19 cellular contexts compared by ENCODE assay signal in the genomic region with DNA sequence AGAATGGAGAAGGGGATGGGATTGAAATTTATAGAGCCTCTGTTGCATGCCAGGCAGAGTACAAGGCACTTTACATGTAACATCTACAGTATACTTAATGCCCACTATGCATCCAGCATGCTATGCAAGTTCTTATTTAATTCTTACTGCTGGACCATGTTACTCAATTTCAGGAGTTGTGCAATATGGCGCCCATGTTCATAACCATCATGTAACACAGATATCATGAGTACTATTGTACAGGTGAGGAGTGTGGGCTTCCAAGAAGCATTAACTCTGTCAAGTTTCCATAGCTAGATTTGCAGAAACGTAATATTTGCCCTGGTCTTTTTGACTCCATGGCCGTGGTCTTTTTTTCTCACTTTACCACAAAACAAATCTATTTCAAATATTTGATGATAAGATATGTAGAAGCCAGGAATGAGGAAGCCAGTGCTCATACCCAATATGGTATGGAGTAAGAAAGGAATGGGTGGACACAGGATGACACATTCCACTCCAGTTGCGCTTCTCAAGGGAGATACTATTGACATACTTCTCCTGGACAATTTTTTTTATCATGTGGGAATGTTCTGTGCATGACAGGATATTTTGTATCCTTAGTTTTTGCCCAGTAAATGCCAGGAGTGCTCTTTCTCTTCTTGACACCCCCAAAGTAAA.
DNase-seq lines count a peak whose midpoint lies in the region; TF ChIP-seq lines count a peak whose summit lies in the region.
"Had no signal": no experiment of that assay in that cellular context is flagged by ENCODE, and none has a peak within 500 bp of the region (broad histone marks: within the 10 kb centered on the region; RNA-seq: fewer than 3 reads in every experiment).

No MANE protein-coding gene starts in this region.

- BruUV-seq in MCF 10A (replicated peaks; lab: Mats Ljungman, UMichigan) (no TSS peak), mammary epithelial cell (replicated peaks; lab: Mats Ljungman, UMichigan) (no TSS peak)

- H3K9me3 ChIP-seq in mammary epithelial cell (replicated peaks; ENCODE audit: insufficient read depth, low read length), result no peaks in the 10 kb centered on the region
- no peaks in the 10 kb centered on the region; the same call in 1 of the 2 replicates for H3K9me3 ChIP-seq in SJSA1 (replicated peaks)
- H3K9me3 ChIP-seq in fibroblast of lung (ENCODE audit: control insufficient read depth, insufficient read depth, low read depth, low read length), result no peaks in the 10 kb centered on the region
- no peaks in the 10 kb centered on the region for H3K9me3 ChIP-seq in osteoblast (ENCODE audit: low read depth, low read length)
- H3K9me3 ChIP-seq: transverse colon had no signal

- intact Hi-C loops in MCF 10A (cut with micrococcal nuclease) (no loop called here), mammary epithelial cell (cut with micrococcal nuclease) (no loop called here)

- CTCF ChIA-PET in MCF 10A (lab: Yijun Ruan, JAX) (no interaction called here), mammary epithelial cell (lab: Charles Lee; ENCODE audit: low non-redundant PET) (no interaction called here)

- H3K36me3 Mint-ChIP-seq in MCF 10A (ENCODE audit: insufficient read depth, unreplicated experiment), result no peaks in the 10 kb centered on the region
- no peaks in the 10 kb centered on the region for H3K36me3 Mint-ChIP-seq in type B pancreatic cell
- H3K36me3 Mint-ChIP-seq in progenitor cell of endocrine pancreas (ENCODE audit: insufficient read depth), result peaks cover 11% of the 10 kb centered on the region
- H3K36me3 Mint-ChIP-seq: CD4-positive, CD25-positive, alpha-beta regulatory T cell; memory B cell; stimulated activated naive B cell treated with anti-CD40 and anti-IgM and Interleukin-4, amounts not matched to agents 10 μg/mL and 1 μg/mL and 100 μg/mL, for 72 hours had no signal

- H3K9ac ChIP-seq in mammary epithelial cell (ENCODE audit: insufficient read depth, low read length), result no peak overlapping the region
- no peak overlapping the region for H3K9ac ChIP-seq in fibroblast of lung (ENCODE audit: insufficient read depth, low read length)

- no peaks in the 10 kb centered on the region for H4K20me1 ChIP-seq in mammary epithelial cell (ENCODE audit: insufficient read depth, low read length)
- H4K20me1 ChIP-seq in fibroblast of lung (ENCODE audit: control insufficient read depth, extremely low read depth, insufficient read depth, low read length), result no peaks in the 10 kb centered on the region
- H4K20me1 ChIP-seq in osteoblast (ENCODE audit: insufficient read depth, low read length), result no peaks in the 10 kb centered on the region

- H2AFZ ChIP-seq in mammary epithelial cell (ENCODE audit: low read depth, low read length), result no peak overlapping the region
- H2AFZ ChIP-seq in fibroblast of lung (ENCODE audit: low read length), result no peak overlapping the region
- no peak overlapping the region for H2AFZ ChIP-seq in osteoblast (ENCODE audit: low read length)

- H3K79me2 ChIP-seq in mammary epithelial cell (ENCODE audit: insufficient read depth, low read length), result no peaks in the 10 kb centered on the region
- no peaks in the 10 kb centered on the region for H3K79me2 ChIP-seq in fibroblast of lung (ENCODE audit: control insufficient read depth, insufficient read depth, low read length)
- H3K79me2 ChIP-seq in osteoblast (ENCODE audit: insufficient read depth, low read length), result no peaks in the 10 kb centered on the region

- H3K4me2 ChIP-seq in mammary epithelial cell (ENCODE audit: insufficient read depth, low read depth, low read length) (no peak overlapping the region), fibroblast of lung (ENCODE audit: extremely low read depth, insufficient read depth, low read length) (no peak overlapping the region), osteoblast (ENCODE audit: insufficient read depth, low read length) (peak overlapping the region; percentile 46)

- H3K27me3 Mint-ChIP-seq in MCF 10A (ENCODE audit: insufficient read depth, unreplicated experiment) (no peaks in the 10 kb centered on the region), type B pancreatic cell (peaks cover 3% of the 10 kb centered on the region), progenitor cell of endocrine pancreas (no peaks in the 10 kb centered on the region)

- peak; percentile 1 for DNase-seq in MCF 10A (ENCODE audit: unreplicated experiment)
- DNase-seq in mammary epithelial cell, result no peak
- peak; percentile 71 for DNase-seq in SJSA1 (ENCODE audit: low read depth in 1 of 2, low spot score in 2 of 2)
- DNase-seq in fibroblast of lung (ENCODE audit: low read depth in 2 of 2), result peak; percentile 20 to 92
- DNase-seq in osteoblast (ENCODE audit: insufficient read length, low spot score, missing footprints), result no peak
- no peak for DNase-seq in cerebellum (ENCODE audit: low spot score)
- no peak for DNase-seq in type B pancreatic cell (ENCODE audit: extremely low spot score, unreplicated experiment)
- no peak for DNase-seq in progenitor cell of endocrine pancreas (ENCODE audit: low spot score, unreplicated experiment)
- DNase-seq: activated effector memory CD4-positive, alpha-beta T cell treated with anti-CD3 and anti-CD28 coated beads, Interleukin-2, amount 50 U/mL, for 16 hours; CD4-positive, CD25-positive, alpha-beta regulatory T cell; effector CD8-positive, alpha-beta T cell; H9; occipital lobe; stimulated activated naive B cell treated with anti-CD40 and anti-IgM and Interleukin-4, amounts not matched to agents 10 μg/mL and 1 μg/mL and 100 μg/mL, for 72 hours had no signal

- H3K9me3 Mint-ChIP-seq in MCF 10A (ENCODE audit: unreplicated experiment) (no peaks in the 10 kb centered on the region), type B pancreatic cell (peaks cover 7% of the 10 kb centered on the region), progenitor cell of endocrine pancreas (ENCODE audit: low read depth) (peaks cover 7% of the 10 kb centered on the region)
- H3K9me3 Mint-ChIP-seq: stimulated activated naive B cell treated with anti-CD40 and anti-IgM and Interleukin-4, amounts not matched to agents 10 μg/mL and 1 μg/mL and 100 μg/mL, for 72 hours had no signal

- H3K27me3 ChIP-seq in mammary epithelial cell (ENCODE audit: insufficient read depth, low read length) (peaks cover 4% of the 10 kb centered on the region), SJSA1 (replicated peaks) (no peaks in the 10 kb centered on the region), fibroblast of lung (ENCODE audit: control insufficient read depth, insufficient read depth, low read length) (no peaks in the 10 kb centered on the region), osteoblast (ENCODE audit: insufficient read depth, low read length) (no peaks in the 10 kb centered on the region)
- H3K27me3 ChIP-seq: gastroesophageal sphincter, transverse colon had no signal

- H3K27ac ChIP-seq in mammary epithelial cell (ENCODE audit: insufficient read depth, low read depth, low read length), result no peak overlapping the region
- peak overlapping the region; percentile 91 for H3K27ac ChIP-seq in SJSA1
- H3K27ac ChIP-seq in fibroblast of lung (ENCODE audit: insufficient read depth, low read length), result no peak overlapping the region
- no peak overlapping the region for H3K27ac ChIP-seq in osteoblast (ENCODE audit: low read depth, low read length)
- H3K27ac ChIP-seq: 22Rv1, skin epidermis, transverse colon had no signal

- 75% methylated on average over 4 of the region's 4 CpGs for WGBS in mammary epithelial cell (ENCODE audit: low coverage, missing lambda C conversion rate)

- no peaks in the 10 kb centered on the region for H3K4me1 ChIP-seq in mammary epithelial cell (ENCODE audit: insufficient read depth, low read length)
- H3K4me1 ChIP-seq in SJSA1 (replicated peaks), result peaks cover 26% of the 10 kb centered on the region
- peaks cover 7% of the 10 kb centered on the region for H3K4me1 ChIP-seq in fibroblast of lung (ENCODE audit: control insufficient read depth, extremely low read depth, insufficient read depth, low read length)
- H3K4me1 ChIP-seq in osteoblast (ENCODE audit: insufficient read depth, low read length), result peaks cover 11% of the 10 kb centered on the region

- H3K27ac Mint-ChIP-seq in MCF 10A (ENCODE audit: low read depth, unreplicated experiment) (no peak overlapping the region), type B pancreatic cell (no peak overlapping the region), progenitor cell of endocrine pancreas (no peak overlapping the region)
- H3K27ac Mint-ChIP-seq: CD4-positive, CD25-positive, alpha-beta regulatory T cell; H9; memory B cell; stimulated activated naive B cell treated with anti-CD40 and anti-IgM and Interleukin-4, amounts not matched to agents 10 μg/mL and 1 μg/mL and 100 μg/mL, for 72 hours had no signal

- H3K4me3 Mint-ChIP-seq in MCF 10A (ENCODE audit: unreplicated experiment) (no peak overlapping the region), type B pancreatic cell (no peak overlapping the region), progenitor cell of endocrine pancreas (ENCODE audit: low read depth) (no peak overlapping the region)
- H3K4me3 Mint-ChIP-seq: CD4-positive, CD25-positive, alpha-beta regulatory T cell; H9; memory B cell; stimulated activated naive B cell treated with anti-CD40 and anti-IgM and Interleukin-4, amounts not matched to agents 10 μg/mL and 1 μg/mL and 100 μg/mL, for 72 hours had no signal

- in situ Hi-C loops in mammary epithelial cell (cut with MboI; ENCODE audit: low sequenced_read_pairs in 2 of 2), result no loop called here

- POLR2A ChIA-PET in MCF 10A (lab: Yijun Ruan, JAX), result no interaction called here

- no peak overlapping the region for H3K4me3 ChIP-seq in mammary epithelial cell (replicated peaks in 1 of 3; ENCODE audit: insufficient read depth in 1 of 3, low read depth in 2 of 3, low read length in 3 of 3)
- H3K4me3 ChIP-seq in SJSA1, result no peak overlapping the region
- H3K4me3 ChIP-seq in fibroblast of lung (replicated peaks in 1 of 4; ENCODE audit: control extremely low read depth in 1 of 4, insufficient read depth in 1 of 4, low read depth in 3 of 4, low read length in 4 of 4), result no peak overlapping the region
- no peak overlapping the region for H3K4me3 ChIP-seq in osteoblast (ENCODE audit: insufficient read depth, low read length)
- H3K4me3 ChIP-seq: gastroesophageal sphincter, skin epidermis, transverse colon had no signal

- H3K4me1 Mint-ChIP-seq in MCF 10A (ENCODE audit: insufficient read depth, unreplicated experiment), result no peaks in the 10 kb centered on the region
- peaks cover 12% of the 10 kb centered on the region for H3K4me1 Mint-ChIP-seq in type B pancreatic cell (ENCODE audit: unreplicated experiment)
- peaks cover 4% of the 10 kb centered on the region for H3K4me1 Mint-ChIP-seq in progenitor cell of endocrine pancreas (ENCODE audit: low read depth)
- H3K4me1 Mint-ChIP-seq: CD4-positive, CD25-positive, alpha-beta regulatory T cell; memory B cell; stimulated activated naive B cell treated with anti-CD40 and anti-IgM and Interleukin-4, amounts not matched to agents 10 μg/mL and 1 μg/mL and 100 μg/mL, for 72 hours had no signal

- no peak for TF ChIP-seq CTCF in MCF 10A (IDR thresholded peaks at IDR 0.05; ENCODE audit: unreplicated experiment)
- TF ChIP-seq CTCF in mammary epithelial cell (conservative IDR thresholded peaks at IDR 0.05 in 1 of 2, IDR thresholded peaks at IDR 0.05 in 1 of 2; ENCODE audit: extremely low read depth in 1 of 2, insufficient read depth in 1 of 2, low read depth in 1 of 2, low read length in 2 of 2), result no peak
- TF ChIP-seq CTCF in fibroblast of lung (conservative IDR thresholded peaks at IDR 0.05 in 1 of 2, IDR thresholded peaks at IDR 0.05 in 1 of 2; ENCODE audit: low read depth in 1 of 2, low read length in 2 of 2), result no peak
- no peak for TF ChIP-seq CTCF in osteoblast (IDR thresholded peaks at IDR 0.05; ENCODE audit: extremely low read depth, low read depth, low read length)
- no peak for TF ChIP-seq CTCF in type B pancreatic cell (conservative IDR thresholded peaks at IDR 0.05)
- TF ChIP-seq CTCF in progenitor cell of endocrine pancreas (IDR thresholded peaks at IDR 0.05; ENCODE audit: unreplicated experiment), result no peak

- dilution Hi-C loops in mammary epithelial cell (cut with HindIII; ENCODE audit: low sequenced_read_pairs), result no loop called here

- no peaks in the 10 kb centered on the region for H3K36me3 ChIP-seq in mammary epithelial cell (ENCODE audit: insufficient read depth, low read length)
- H3K36me3 ChIP-seq in SJSA1, result no peaks in the 10 kb centered on the region
- H3K36me3 ChIP-seq in fibroblast of lung (ENCODE audit: control insufficient read depth, insufficient read depth, low read length), result no peaks in the 10 kb centered on the region
- no peaks in the 10 kb centered on the region for H3K36me3 ChIP-seq in osteoblast (ENCODE audit: insufficient read depth, low read length)
- H3K36me3 ChIP-seq: gastroesophageal sphincter, transverse colon had no signal

Comparison
In these comparisons a context has a peak if more than half of its experiments do, and no peak if none do; other contexts are left out.
1. DNase-seq: peak in MCF 10A (single experiment), SJSA1 (2 of 2) and fibroblast of lung (2 of 2); none in mammary epithelial cell (single experiment), osteoblast (single experiment), cerebellum (single experiment), type B pancreatic cell (single experiment) and progenitor cell of endocrine pancreas (single experiment).